ENCODE assay signal across 8 cellular contexts in genomic region chr7:105691029-105691691, GRCh38.
DNase-seq lines count a peak whose midpoint lies in the region; ATAC-seq, FAIRE-seq and TF ChIP-seq lines count a peak whose summit lies in the region.

No MANE protein-coding gene starts in this region.

- peaks cover 13% of the 10 kb centered on the region for H3K4me1 Mint-ChIP-seq in astrocyte (ENCODE audit: low read depth, unreplicated experiment)

- H3K9me3 Mint-ChIP-seq in astrocyte (ENCODE audit: unreplicated experiment), result no peaks in the 10 kb centered on the region

- H3K36me3 ChIP-seq in liver (ENCODE audit: control insufficient read depth in 4 of 4, insufficient read depth in 3 of 4, low read depth in 1 of 4, low read length in 3 of 4) (no peaks in the 10 kb centered on the region), HepG2 (replicated peaks in 1 of 2; ENCODE audit: control insufficient read depth in 1 of 2, insufficient read depth in 2 of 2, low read length in 2 of 2) (no peaks in the 10 kb centered on the region), OCI-LY1 (ENCODE audit: insufficient read depth, low read length) (no peaks in the 10 kb centered on the region), astrocyte (ENCODE audit: insufficient read depth, low read length) (no peaks in the 10 kb centered on the region), stomach (no peaks in the 10 kb centered on the region)

- 8% methylated on average over 18 of the region's 18 CpGs for whole genome bisulfite sequencing in liver
- 86% methylated on average over 18 of the region's 18 CpGs for WGBS in HepG2 (ENCODE audit: low lambda C conversion rate)
- 2 to 6% (median 4%) methylated on average over 18 of the region's 18 CpGs for WGBS in stomach, 5 donors

- peaks cover 0 to 10% (median 6%) of the 10 kb centered on the region in 4 donors for H3K4me1 ChIP-seq in liver (ENCODE audit: control insufficient read depth in 4 of 4, insufficient read depth in 4 of 4, low read length in 3 of 4)
- H3K4me1 ChIP-seq in HepG2 (ENCODE audit: insufficient read depth, low read length), result no peaks in the 10 kb centered on the region
- peaks cover 15% of the 10 kb centered on the region for H3K4me1 ChIP-seq in OCI-LY1 (ENCODE audit: insufficient read depth, low read length, severe bottlenecking)
- H3K4me1 ChIP-seq in astrocyte (ENCODE audit: insufficient read depth, low read length), result peaks cover 12% of the 10 kb centered on the region
- H3K4me1 ChIP-seq in stomach, result peaks cover 16 to 41% (median 35%) of the 10 kb centered on the region in 4 donors

- TF ChIP-seq RAD21 in liver (IDR thresholded peaks at IDR 0.05) (no peak), HepG2 (CRISPR knock-in tag; IDR thresholded peaks at IDR 0.05) (no peak)

- H4K20me1 ChIP-seq in HepG2 (ENCODE audit: insufficient read depth, low read length), result no peaks in the 10 kb centered on the region
- H4K20me1 ChIP-seq in OCI-LY1 (ENCODE audit: insufficient read depth, low read length), result no peaks in the 10 kb centered on the region
- peaks cover 6% of the 10 kb centered on the region for H4K20me1 ChIP-seq in astrocyte (ENCODE audit: insufficient read depth, low read length)

- TF ChIP-seq EP300 in HepG2 (IDR thresholded peaks at IDR 0.05; ENCODE audit: low read depth in 2 of 2, low read length in 2 of 2) (no peak), HepG2 (CRISPR knock-in tag; IDR thresholded peaks at IDR 0.05; ENCODE audit: borderline replicate concordance) (no peak), stomach (IDR thresholded peaks at IDR 0.05) (no peak)

- CTCF ChIA-PET in HepG2 (lab: Yijun Ruan, JAX; ENCODE audit: low intra/inter-chr PET ratio, low total read pairs), result no interaction called here

- H3F3A ChIP-seq in OCI-LY1 (ENCODE audit: insufficient read depth, low read length), result no peaks in the 10 kb centered on the region

- no peak overlapping the region for H3K27ac Mint-ChIP-seq in astrocyte (ENCODE audit: unreplicated experiment)

- H3K9me3 ChIP-seq in liver (ENCODE audit: control insufficient read depth in 4 of 4, low read length in 3 of 4), result no peaks in the 10 kb centered on the region
- H3K9me3 ChIP-seq in HepG2 (ENCODE audit: low read length), result no peaks in the 10 kb centered on the region
- H3K9me3 ChIP-seq in OCI-LY1 (ENCODE audit: low read length), result no peaks in the 10 kb centered on the region
- H3K9me3 ChIP-seq in astrocyte (ENCODE audit: insufficient read depth, low read depth, low read length), result no peaks in the 10 kb centered on the region
- no peaks in the 10 kb centered on the region for H3K9me3 ChIP-seq in stomach

- intact Hi-C loops in HepG2 (cut with micrococcal nuclease; ENCODE audit: unreplicated experiment) (no loop called here), stomach (cut with DNase I; ENCODE audit: low total_unique reads) (no loop called here)

- H3K4me2 ChIP-seq in HepG2 (ENCODE audit: low read depth, low read length) (no peak overlapping the region), OCI-LY1 (ENCODE audit: low read length) (peak overlapping the region; percentile 50), astrocyte (ENCODE audit: low read length) (peak overlapping the region; percentile 90)

- H3K9ac ChIP-seq in liver (ENCODE audit: low read depth in 1 of 2, low read length in 2 of 2), result peak overlapping the region; percentile 61 to 96
- no peak overlapping the region for H3K9ac ChIP-seq in HepG2 (ENCODE audit: insufficient read depth, low read depth, low read length)
- no peak overlapping the region for H3K9ac ChIP-seq in OCI-LY1 (ENCODE audit: low read length)
- H3K9ac ChIP-seq in astrocyte (ENCODE audit: low read length), result peak overlapping the region; percentile 65

- no TSS peak for BruUV-seq in HepG2 (replicated peaks; lab: Mats Ljungman, UMichigan)

- no peaks in the 10 kb centered on the region for H3K79me2 ChIP-seq in HepG2 (ENCODE audit: insufficient read depth, low read length)
- H3K79me2 ChIP-seq in OCI-LY1 (ENCODE audit: insufficient read depth, low read length), result no peaks in the 10 kb centered on the region
- no peaks in the 10 kb centered on the region for H3K79me2 ChIP-seq in astrocyte (ENCODE audit: insufficient read depth, low read length)

- H3K27ac ChIP-seq in liver (ENCODE audit: low read depth in 1 of 2, low read length in 2 of 2), result peak overlapping the region; percentile 79 to 84
- no peak overlapping the region for H3K27ac ChIP-seq in HepG2 (ENCODE audit: extremely low read length, insufficient read depth, low read length)
- no peak overlapping the region for H3K27ac ChIP-seq in OCI-LY1 (ENCODE audit: low read depth, low read length, poor library complexity, severe bottlenecking)
- no peak overlapping the region for H3K27ac ChIP-seq in astrocyte (ENCODE audit: low read depth, low read length)
- peak overlapping the region; percentile 83 to 92 (median 85) for H3K27ac ChIP-seq in stomach

- peak overlapping the region; percentile 64 to 70 (median 65) for H3K4me3 ChIP-seq in liver (ENCODE audit: low read depth in 1 of 3, low read length in 3 of 3)
- no peak overlapping the region for H3K4me3 ChIP-seq in HepG2 (replicated peaks in 1 of 3; ENCODE audit: insufficient read depth in 1 of 3, low read depth in 2 of 3, low read length in 3 of 3)
- peak overlapping the region; percentile 33 for H3K4me3 ChIP-seq in OCI-LY1 (ENCODE audit: low read depth, low read length, poor library complexity, severe bottlenecking)
- peak overlapping the region; percentile 68 for H3K4me3 ChIP-seq in astrocyte (ENCODE audit: insufficient read depth, low read depth, low read length)
- peak overlapping the region; percentile 38 to 53 (median 46) for H3K4me3 ChIP-seq in stomach

- peaks cover 4% of the 10 kb centered on the region for H3K36me3 Mint-ChIP-seq in astrocyte (ENCODE audit: low read depth, unreplicated experiment)

- peak overlapping the region; percentile 50 for H3K4me3 Mint-ChIP-seq in astrocyte (ENCODE audit: unreplicated experiment)

- POLR2A ChIA-PET in HepG2 (lab: Yijun Ruan, JAX), result no interaction called here

- H3K27me3 ChIP-seq in liver (ENCODE audit: control insufficient read depth in 4 of 4, insufficient read depth in 4 of 4, low read length in 3 of 4) (no peaks in the 10 kb centered on the region), HepG2 (ENCODE audit: control insufficient read depth in 1 of 2, insufficient read depth in 2 of 2, low read length in 2 of 2) (no peaks in the 10 kb centered on the region), OCI-LY1 (ENCODE audit: insufficient read depth, low read length) (no peaks in the 10 kb centered on the region), astrocyte (ENCODE audit: insufficient read depth, low read length) (no peaks in the 10 kb centered on the region), stomach (no peaks in the 10 kb centered on the region)

- TF ChIP-seq CTCF in liver (IDR thresholded peaks at IDR 0.05; ENCODE audit: low read depth, low read length, missing input control) (no peak), HepG2 (CRISPR knock-in tag; IDR thresholded peaks at IDR 0.05) (no peak), OCI-LY1 (IDR thresholded peaks at IDR 0.05; ENCODE audit: low read length) (no peak), astrocyte (IDR thresholded peaks at IDR 0.05; ENCODE audit: insufficient read depth, low read depth, low read length) (no peak), stomach (IDR thresholded peaks at IDR 0.05) (no peak)

- FAIRE-seq in HepG2 (lab: Jason Lieb, UNC) (no peak), astrocyte (lab: Jason Lieb, UNC) (no peak)

- DNase-seq in HepG2 (ENCODE audit: low spot score) (no peak), astrocyte (ENCODE audit: low read depth) (no peak), kidney glomerular epithelial cell (lab: John Stamatoyannopoulos, UW) (peak; percentile 6), stomach (no peak), DMS153 (lab: John Stamatoyannopoulos, UW) (no peak)

- no peaks in the 10 kb centered on the region for H3K9me2 ChIP-seq in OCI-LY1 (ENCODE audit: low read depth, low read length)

- H2AFZ ChIP-seq in HepG2 (ENCODE audit: low read length), result no peak overlapping the region
- H2AFZ ChIP-seq in OCI-LY1 (ENCODE audit: low read length), result no peak overlapping the region
- H2AFZ ChIP-seq in astrocyte (ENCODE audit: low read depth, low read length), result peak overlapping the region; percentile 41

- ATAC-seq in HepG2 (no peak), HG03457 (IDR thresholded peaks at IDR 0.05; ENCODE audit: unreplicated experiment) (no peak)

- in situ Hi-C loops in HepG2 (cut with HindIII; ENCODE audit: extremely low pct_ligation_motif_present, low pct_unique_long_range_greater_than_20kb), result no loop called here

- no peaks in the 10 kb centered on the region for H3K27me3 Mint-ChIP-seq in astrocyte (ENCODE audit: low read depth, unreplicated experiment)

- TF ChIP-seq POLR2A in HepG2 (IDR thresholded peaks at IDR 0.05; ENCODE audit: insufficient read depth in 1 of 2, low read depth in 2 of 2, low read length in 2 of 2) (no peak), stomach (IDR thresholded peaks at IDR 0.05) (no peak)

TF ChIP-seq in liver, 16 proteins besides CTCF, POLR2A, EP300 and RAD21:
- peak; percentile 8 for TF ChIP-seq NR2F2 (IDR thresholded peaks at IDR 0.05)
- no peak for TF ChIP-seq YY1 (IDR thresholded peaks at IDR 0.05)
TF ChIP-seq in liver: peak in this region for 1.

TF ChIP-seq in HepG2, 621 proteins besides CTCF, POLR2A, EP300 and RAD21 (continues in another document):
- TF ChIP-seq JARID2 (CRISPR knock-in tag; IDR thresholded peaks at IDR 0.05; ENCODE audit: insufficient replicate concordance), result no peak

Comparison
In these comparisons a context has a peak if more than half of its experiments do, and no peak if none do; other contexts are left out.
1. H3K27ac ChIP-seq: peak in liver (2 of 2) and stomach (5 of 5); none in HepG2 (single experiment), OCI-LY1 (single experiment) and astrocyte (single experiment).
2. H3K4me3 ChIP-seq: peak in liver (3 of 3), OCI-LY1 (single experiment), astrocyte (single experiment) and stomach (4 of 4); none in HepG2 (0 of 3).
3. H3K9ac ChIP-seq: peak in liver (2 of 2) and astrocyte (single experiment); none in HepG2 (single experiment) and OCI-LY1 (single experiment).